ENCODE assay signal across 1 cellular context in genomic region chr10:72194949-72195348, GRCh38.
TF ChIP-seq lines count a peak whose summit lies in the region.

No MANE protein-coding gene starts in this region.

TF ChIP-seq in HEK293, 187 proteins besides CTCF, POLR2A, EP300 and RAD21 (continued from another document):
- TF ChIP-seq ZNF362 (tag by site-specific recombination; IDR thresholded peaks at IDR 0.05) (0 out of 2 replicates have a peak, but pooled peaks have one; percentile 34), ZNF664 (tag by site-specific recombination; IDR thresholded peaks at IDR 0.05) (no peak), SCRT2 (tag by site-specific recombination; IDR thresholded peaks at IDR 0.05) (no peak), ELK4 (IDR thresholded peaks at IDR 0.05; ENCODE audit: borderline replicate concordance, low read depth, low read length) (no peak), BCL6B (tag by site-specific recombination; IDR thresholded peaks at IDR 0.05) (no peak), ZNF174 (tag by site-specific recombination; IDR thresholded peaks at IDR 0.05) (no peak), ZNF121 (tag by site-specific recombination; IDR thresholded peaks at IDR 0.05) (0 out of 2 replicates have a peak, but pooled peaks have one; percentile 37), ZEB2 (tag by site-specific recombination; IDR thresholded peaks at IDR 0.05) (0 out of 2 replicates have a peak, but pooled peaks have one; percentile 18), TCF7L2 (IDR thresholded peaks at IDR 0.05; ENCODE audit: borderline replicate concordance, low read depth, low read length) (no peak), ZNF426 (tag by site-specific recombination; IDR thresholded peaks at IDR 0.05) (no peak), PRDM1 (tag by site-specific recombination; IDR thresholded peaks at IDR 0.05) (no peak), ZNF26 (tag by site-specific recombination; IDR thresholded peaks at IDR 0.05) (no peak), ZBTB6 (tag by site-specific recombination; IDR thresholded peaks at IDR 0.05) (no peak), ZNF148 (tag by site-specific recombination; IDR thresholded peaks at IDR 0.05; ENCODE audit: borderline replicate concordance) (no peak), ZNF391 (tag by site-specific recombination; IDR thresholded peaks at IDR 0.05; ENCODE audit: borderline replicate concordance, low read depth) (no peak)
TF ChIP-seq in HEK293: peak in this region for 3.
